In genomic region chr3:150227839-150228238, GRCh38 we compare ENCODE assay signal across 8 cellular contexts.
DNase-seq lines count a peak whose midpoint lies in the region; ATAC-seq and TF ChIP-seq lines count a peak whose summit lies in the region.

No MANE protein-coding gene starts in this region.

- POLR2A ChIA-PET in HCT116 (lab: Charles Lee) = no interaction called here

- H3K4me2 ChIP-seq in DOHH2 (ENCODE audit: low read length) (no peak overlapping the region), HCT116 (ENCODE audit: low read length) (no peak overlapping the region)

- CTCF ChIA-PET in HCT116 (lab: Charles Lee) = interaction anchor here (0.7 to 3.3 kb wide), 5 partner anchors 10 to 267 kb away, joined by 3 to 25 read pairs (median 4); no protein-coding TSS in a partner anchor

- no peak overlapping the region for H3K9ac ChIP-seq in HCT116 (ENCODE audit: low read length)

- no peak overlapping the region for H2AFZ ChIP-seq in HCT116 (ENCODE audit: low read depth, low read length, poor library complexity, severe bottlenecking)

- no TSS peak for BruUV-seq in HCT116 (replicated peaks; lab: Mats Ljungman, UMichigan)

- H3K79me2 ChIP-seq in DOHH2 (ENCODE audit: control insufficient read depth, low read length) = no peaks in the 10 kb centered on the region
- H3K79me2 ChIP-seq in HCT116 (ENCODE audit: insufficient read depth, low read length) = no peaks in the 10 kb centered on the region

- DNase-seq in HCT116 (ENCODE audit: low read depth, low spot score) = peak; percentile 32
- DNase-seq in NOMO-1 treated with dmso at 0.1 percent for 144 hours (lab: John Stamatoyannopoulos, UW; ENCODE audit: unreplicated experiment) = peak; percentile 34
- peak; percentile 89 for DNase-seq in astrocyte of the hippocampus (ENCODE audit: low read depth, low spot score)
- DNase-seq in iPS-NIHi7 (ENCODE audit: extremely low spot score) = peak; percentile 78
- peak; percentile 18 for DNase-seq in stimulated activated CD4-positive, alpha-beta T cell treated with anti-CD3 and anti-CD28 coated beads, Interleukin-4, amount 100 ng/mL, for 24 hours
- DNase-seq in DMS114 treated with DMSO at 0.1 percent for 48 hours (lab: John Stamatoyannopoulos, UW; ENCODE audit: unreplicated experiment) = no peak

- TF ChIP-seq RAD21 in HCT116 (IDR thresholded peaks at IDR 0.05; ENCODE audit: low read depth) = peak; percentile 90

- H3K9me2 ChIP-seq in DOHH2 (replicated peaks; ENCODE audit: control insufficient read depth, low read length) (no peaks in the 10 kb centered on the region), HCT116 (ENCODE audit: insufficient read depth) (no peaks in the 10 kb centered on the region)

- no peaks in the 10 kb centered on the region for H3K4me1 ChIP-seq in DOHH2 (ENCODE audit: control insufficient read depth, low read length)
- no peaks in the 10 kb centered on the region for H3K4me1 ChIP-seq in HCT116 (ENCODE audit: control insufficient read depth in 1 of 2, insufficient read depth in 2 of 2, low read length in 2 of 2)

- H3K36me3 ChIP-seq in DOHH2 (ENCODE audit: control insufficient read depth, low read length) = no peaks in the 10 kb centered on the region
- no peaks in the 10 kb centered on the region for H3K36me3 ChIP-seq in HCT116 (ENCODE audit: control insufficient read depth in 1 of 2, insufficient read depth in 2 of 2, low read length in 2 of 2)

- TF ChIP-seq POLR2A in HCT116 (IDR thresholded peaks at IDR 0.05; ENCODE audit: borderline replicate concordance, extremely low read depth, insufficient read depth, insufficient read length) = no peak

- intact Hi-C loops in HCT116 (cut with micrococcal nuclease) = loop anchor here (2.0 to 10.0 kb wide), 2 partner anchors 267 to 733 kb away; no protein-coding TSS in a partner anchor

- peaks cover 21% of the 10 kb centered on the region for H3K27me3 ChIP-seq in DOHH2 (ENCODE audit: control insufficient read depth, low read length)
- H3K27me3 ChIP-seq in HCT116 (ENCODE audit: insufficient read depth, low read length) = no peaks in the 10 kb centered on the region

- H3F3A ChIP-seq in DOHH2 (ENCODE audit: control insufficient read depth, insufficient read depth) = no peaks in the 10 kb centered on the region

- H3K4me3 ChIP-seq in DOHH2 (ENCODE audit: low read length) (no peak overlapping the region), HCT116 (replicated peaks in 1 of 2; ENCODE audit: low read depth in 1 of 2, low read length in 2 of 2) (no peak overlapping the region)

- no peaks in the 10 kb centered on the region; the same call in 1 of the 2 replicates for H4K20me1 ChIP-seq in DOHH2 (ENCODE audit: control insufficient read depth, insufficient read depth, low read depth, low read length)
- no peaks in the 10 kb centered on the region for H4K20me1 ChIP-seq in HCT116 (ENCODE audit: insufficient read depth)

- RAD21 ChIA-PET in HCT116 (lab: Charles Lee; ENCODE audit: low non-redundant PET in 1 of 2, low total read pairs in 2 of 2, uncharacterized antibody in 2 of 2, unreplicated experiment in 2 of 2) = interaction anchor here in 1 of 2 experiments (1.0 kb wide), 1 partner anchor 268 kb away, joined by 4 read pairs; no protein-coding TSS in a partner anchor

- ATAC-seq in HCT116 (peak; percentile 94), HG02870 (IDR thresholded peaks at IDR 0.05; ENCODE audit: unreplicated experiment) (no peak)

- H3K27ac ChIP-seq in DOHH2 (ENCODE audit: low read depth, low read length) (no peak overlapping the region), HCT116 (ENCODE audit: low read depth, low read length) (no peak overlapping the region)

- TF ChIP-seq CTCF in DOHH2 (IDR thresholded peaks at IDR 0.05; ENCODE audit: low read depth, low read length, poor library complexity, severe bottlenecking) (peak; percentile 88), HCT116 (IDR thresholded peaks at IDR 0.05 in 2 of 3, conservative IDR thresholded peaks at IDR 0.05 in 1 of 3; ENCODE audit: borderline replicate concordance in 1 of 3, insufficient read depth in 1 of 3, low read depth in 2 of 3, low read length in 2 of 3) (peak; percentile 70 to 90 (median 85); a peak in 5 of 6 replicates)

- H3K9me3 ChIP-seq in DOHH2 (ENCODE audit: control insufficient read depth, insufficient read depth, low read length) = no peaks in the 10 kb centered on the region
- no peaks in the 10 kb centered on the region for H3K9me3 ChIP-seq in HCT116 (ENCODE audit: control insufficient read depth in 1 of 2, insufficient read depth in 1 of 2, low read depth in 1 of 2, low read length in 2 of 2)

TF ChIP-seq in HCT116, 20 proteins besides CTCF, POLR2A, EP300 and RAD21:
- peak; percentile 44; the same call in 1 of the 2 replicates for TF ChIP-seq CBX3 (IDR thresholded peaks at IDR 0.05; ENCODE audit: low read depth)
- TF ChIP-seq, protein P1, sequence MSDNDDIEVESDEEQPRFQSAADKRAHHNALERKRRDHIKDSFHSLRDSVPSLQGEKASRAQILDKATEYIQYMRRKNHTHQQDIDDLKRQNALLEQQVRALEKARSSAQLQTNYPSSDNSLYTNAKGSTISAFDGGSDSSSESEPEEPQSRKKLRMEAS (IDR thresholded peaks at IDR 0.05) = no peak
- TF ChIP-seq, protein P2, sequence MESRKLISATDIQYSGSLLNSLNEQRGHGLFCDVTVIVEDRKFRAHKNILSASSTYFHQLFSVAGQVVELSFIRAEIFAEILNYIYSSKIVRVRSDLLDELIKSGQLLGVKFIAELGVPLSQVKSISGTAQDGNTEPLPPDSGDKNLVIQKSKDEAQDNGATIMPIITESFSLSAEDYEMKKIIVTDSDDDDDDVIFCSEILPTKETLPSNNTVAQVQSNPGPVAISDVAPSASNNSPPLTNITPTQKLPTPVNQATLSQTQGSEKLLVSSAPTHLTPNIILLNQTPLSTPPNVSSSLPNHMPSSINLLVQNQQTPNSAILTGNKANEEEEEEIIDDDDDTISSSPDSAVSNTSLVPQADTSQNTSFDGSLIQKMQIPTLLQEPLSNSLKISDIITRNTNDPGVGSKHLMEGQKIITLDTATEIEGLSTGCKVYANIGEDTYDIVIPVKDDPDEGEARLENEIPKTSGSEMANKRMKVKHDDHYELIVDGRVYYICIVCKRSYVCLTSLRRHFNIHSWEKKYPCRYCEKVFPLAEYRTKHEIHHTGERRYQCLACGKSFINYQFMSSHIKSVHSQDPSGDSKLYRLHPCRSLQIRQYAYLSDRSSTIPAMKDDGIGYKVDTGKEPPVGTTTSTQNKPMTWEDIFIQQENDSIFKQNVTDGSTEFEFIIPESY (IDR thresholded peaks at IDR 0.05; ENCODE audit: extremely low read depth, insufficient replicate concordance, low read length) = no peak
